27 cellular contexts compared by ENCODE assay signal in genomic region chr4:155954939-155955338, GRCh38. TPM values are rescaled to one million over a fixed set of nuclear protein-coding genes. Genes with fewer than 3 reads are reported as not detected.
DNase-seq lines count a peak whose midpoint lies in the region; ATAC-seq, FAIRE-seq and TF ChIP-seq lines count a peak whose summit lies in the region.
"Had no signal": no experiment of that assay in that cellular context is flagged by ENCODE, and none has a peak within 500 bp of the region (broad histone marks: within the 10 kb centered on the region; RNA-seq: fewer than 3 reads in every experiment).

No MANE protein-coding gene starts in this region.

- H3K27me3 Mint-ChIP-seq in MCF 10A (ENCODE audit: insufficient read depth, unreplicated experiment) (no peaks in the 10 kb centered on the region), T-helper 17 cell (peaks cover 25% of the 10 kb centered on the region), type B pancreatic cell (no peaks in the 10 kb centered on the region)

- H3K36me3 Mint-ChIP-seq in MCF 10A (ENCODE audit: insufficient read depth, unreplicated experiment), result no peaks in the 10 kb centered on the region
- H3K36me3 Mint-ChIP-seq in T-helper 17 cell (ENCODE audit: low read depth), result peaks cover 7% of the 10 kb centered on the region
- peaks cover 3% of the 10 kb centered on the region for H3K36me3 Mint-ChIP-seq in type B pancreatic cell
- H3K36me3 Mint-ChIP-seq: brain had no signal

- H3K36me3 ChIP-seq in breast epithelium (no peaks in the 10 kb centered on the region), HepG2 (replicated peaks in 1 of 2; ENCODE audit: control insufficient read depth in 1 of 2, insufficient read depth in 2 of 2, low read length in 2 of 2) (no peaks in the 10 kb centered on the region)
- H3K36me3 ChIP-seq: BLaER1, prostate gland, vagina, WERI-Rb-1 had no signal

- H3K4me1 ChIP-seq in breast epithelium, result no peaks in the 10 kb centered on the region
- H3K4me1 ChIP-seq in HepG2 (ENCODE audit: insufficient read depth, low read length), result peaks cover 25% of the 10 kb centered on the region
- H3K4me1 ChIP-seq: prostate gland had no signal

- peak overlapping the region; percentile 80; the same call in 1 of the 2 replicates for H3K4me2 ChIP-seq in HepG2 (ENCODE audit: low read depth, low read length)

- CTCF ChIA-PET in MCF 10A (lab: Yijun Ruan, JAX) (interaction anchor here (7.2 kb wide), 1 partner anchor 146 kb away, joined by 139 read pairs; no protein-coding TSS in a partner anchor), HepG2 (lab: Yijun Ruan, JAX; ENCODE audit: low intra/inter-chr PET ratio, low total read pairs) (no interaction called here)

- no peak overlapping the region for H3K4me3 Mint-ChIP-seq in MCF 10A (ENCODE audit: unreplicated experiment)
- H3K4me3 Mint-ChIP-seq in T-helper 17 cell, result peak overlapping the region; percentile 41
- peak overlapping the region; percentile 21 for H3K4me3 Mint-ChIP-seq in type B pancreatic cell

- TF ChIP-seq POLR2A in breast epithelium (IDR thresholded peaks at IDR 0.05) (no peak), HepG2 (IDR thresholded peaks at IDR 0.05; ENCODE audit: insufficient read depth in 1 of 2, low read depth in 2 of 2, low read length in 2 of 2) (no peak)

- H3K27ac Mint-ChIP-seq in MCF 10A (ENCODE audit: low read depth, unreplicated experiment) (peak overlapping the region; percentile 99), T-helper 17 cell (no peak overlapping the region), type B pancreatic cell (no peak overlapping the region)

- in situ Hi-C loops in HepG2 (cut with HindIII; ENCODE audit: extremely low pct_ligation_motif_present, low pct_unique_long_range_greater_than_20kb), result no loop called here

- no peaks in the 10 kb centered on the region for H3K9me3 Mint-ChIP-seq in MCF 10A (ENCODE audit: unreplicated experiment)
- H3K9me3 Mint-ChIP-seq in type B pancreatic cell, result no peaks in the 10 kb centered on the region
- H3K9me3 Mint-ChIP-seq: effector memory CD8-positive, alpha-beta T cell had no signal

- H4K20me1 ChIP-seq in HepG2 (ENCODE audit: insufficient read depth, low read length), result no peaks in the 10 kb centered on the region
- H4K20me1 ChIP-seq: BLaER1 had no signal

- no peak overlapping the region for H3K4me3 ChIP-seq in breast epithelium
- H3K4me3 ChIP-seq in HepG2 (replicated peaks in 1 of 3; ENCODE audit: insufficient read depth in 1 of 3, low read depth in 2 of 3, low read length in 3 of 3), result no peak overlapping the region
- H3K4me3 ChIP-seq: prostate gland, vagina had no signal

- peaks cover 8% of the 10 kb centered on the region for H3K4me1 Mint-ChIP-seq in MCF 10A (ENCODE audit: insufficient read depth, unreplicated experiment)
- peaks cover 17% of the 10 kb centered on the region for H3K4me1 Mint-ChIP-seq in T-helper 17 cell
- H3K4me1 Mint-ChIP-seq in type B pancreatic cell (ENCODE audit: unreplicated experiment), result peaks cover 5% of the 10 kb centered on the region

- WGBS in HepG2 (ENCODE audit: low lambda C conversion rate), result 12% methylated on average over 4 of the region's 4 CpGs

- POLR2A ChIA-PET in MCF 10A (lab: Yijun Ruan, JAX), result no interaction called here
- POLR2A ChIA-PET in HepG2 (lab: Yijun Ruan, JAX), result no interaction called here

- no peak overlapping the region for H3K9ac ChIP-seq in HepG2 (ENCODE audit: insufficient read depth, low read depth, low read length)

- H3K27me3 ChIP-seq in breast epithelium (no peaks in the 10 kb centered on the region), HepG2 (ENCODE audit: control insufficient read depth in 1 of 2, insufficient read depth in 2 of 2, low read length in 2 of 2) (no peaks in the 10 kb centered on the region)
- H3K27me3 ChIP-seq: BLaER1, vagina had no signal

- no peak for DNase-seq in MCF 10A (ENCODE audit: unreplicated experiment)
- no peak for DNase-seq in breast epithelium (ENCODE audit: low spot score in 2 of 2)
- no peak for DNase-seq in T-helper 17 cell
- DNase-seq in HepG2 (ENCODE audit: low spot score), result peak; percentile 41
- no peak for DNase-seq in type B pancreatic cell (ENCODE audit: extremely low spot score, unreplicated experiment)
- no peak for DNase-seq in NCI-H2196 treated with DMSO at 0.1 percent for 48 hours (lab: John Stamatoyannopoulos, UW; ENCODE audit: unreplicated experiment)
- DNase-seq: ACHN; activated CD4-positive, alpha-beta T cell treated with anti-CD3 and anti-CD28 coated beads, Interleukin-2, amount 50 U/mL, for 1 hour; activated effector memory CD4-positive, alpha-beta T cell treated with Interleukin-2 at 50 U/mL for 16 hours; effector memory CD8-positive, alpha-beta T cell; foreskin melanocyte; hippocampal formation; NCI-H1092 treated with DMSO at 0.1 percent for 48 hours; NCI-H1930; NCI-H345; NCI-H774; RPMI8226; T-helper 9 cell; WERI-Rb-1 had no signal

- ATAC-seq in T-helper 17 cell (no peak), HepG2 (peak; percentile 48; the same call in 2 of the 3 replicates), SK-N-SH treated with all-trans-retinoic acid at 6 μM for 48 hours (no peak), GM19324 (IDR thresholded peaks at IDR 0.05; ENCODE audit: low FRiP score, unreplicated experiment) (no peak)
- ATAC-seq: effector memory CD8-positive, alpha-beta T cell had no signal

- no peaks in the 10 kb centered on the region for H3K9me3 ChIP-seq in breast epithelium
- H3K9me3 ChIP-seq in T-helper 17 cell (ENCODE audit: control insufficient read depth, low read length, poor library complexity, severe bottlenecking), result no peaks in the 10 kb centered on the region
- no peaks in the 10 kb centered on the region for H3K9me3 ChIP-seq in HepG2 (ENCODE audit: low read length)
- H3K9me3 ChIP-seq: BLaER1, prostate gland, vagina had no signal

- no peak overlapping the region for H2AFZ ChIP-seq in HepG2 (ENCODE audit: low read length)

- FAIRE-seq in HepG2 (lab: Jason Lieb, UNC), result no peak

- intact Hi-C loops in MCF 10A (cut with micrococcal nuclease), result loop anchor here (10.0 kb wide), 1 partner anchor 520 kb away; no protein-coding TSS in a partner anchor
- intact Hi-C loops in breast epithelium (cut with DNase I; ENCODE audit: low total_unique reads), result loop anchor here (10.0 kb wide), 1 partner anchor 140 kb away; no protein-coding TSS in a partner anchor
- intact Hi-C loops in HepG2 (cut with micrococcal nuclease; ENCODE audit: unreplicated experiment), result no loop called here

- no peak for TF ChIP-seq CTCF in MCF 10A (IDR thresholded peaks at IDR 0.05; ENCODE audit: unreplicated experiment)
- TF ChIP-seq CTCF in breast epithelium (IDR thresholded peaks at IDR 0.05), result no peak
- TF ChIP-seq CTCF in HepG2 (CRISPR knock-in tag; IDR thresholded peaks at IDR 0.05), result no peak
- TF ChIP-seq CTCF in type B pancreatic cell (conservative IDR thresholded peaks at IDR 0.05), result no peak

- no TSS peak for BruUV-seq in MCF 10A (replicated peaks; lab: Mats Ljungman, UMichigan)
- BruUV-seq in HepG2 (replicated peaks; lab: Mats Ljungman, UMichigan), result no TSS peak

- no peaks in the 10 kb centered on the region for H3K79me2 ChIP-seq in HepG2 (ENCODE audit: insufficient read depth, low read length)

- H3K27ac ChIP-seq in breast epithelium, result no peak overlapping the region
- no peak overlapping the region for H3K27ac ChIP-seq in HepG2 (ENCODE audit: extremely low read length, insufficient read depth, low read length)
- H3K27ac ChIP-seq: HL-60, WERI-Rb-1 had no signal

- TF ChIP-seq EP300 in HepG2 (IDR thresholded peaks at IDR 0.05; ENCODE audit: low read depth in 2 of 2, low read length in 2 of 2) (peak in 1 of 2 experiments; percentile 49; a peak in 1 of 4 replicates), HepG2 (CRISPR knock-in tag; IDR thresholded peaks at IDR 0.05; ENCODE audit: borderline replicate concordance) (no peak)

- TF ChIP-seq RAD21 in HepG2 (CRISPR knock-in tag; IDR thresholded peaks at IDR 0.05), result no peak

RNA-seq across cellular contexts. Expression of gene CTSO, which starts 1.3 kb away (rescaled TPM):
- total RNA-seq in MCF 10A (2022) (2.3 and 5.2 TPM in 2 replicates), breast epithelium (10 to 100 TPM; 19.4 to 37.5 (median 20.0) TPM), T-helper 17 cell (1 to 10 TPM; 6.6 to 9.3 TPM), HepG2 (2016; rRNA removed; fragmentation: Illumina TruSeq; extraction: Trizol) (0.07 TPM in 1 of 2 replicates, not detected in the other), type B pancreatic cell (ENCODE audit: low replicate concordance) (4.3 and 12.3 TPM in 2 replicates)
- not detected in 2 replicates for total RNA-seq in HepG2 (2016; cell fraction: cytosol; rRNA removed; fragmentation: Illumina TruSeq; extraction: Trizol; ENCODE audit: low read depth)
- total RNA-seq in HepG2 (2016; cell fraction: insoluble cytoplasmic fraction; rRNA removed; fragmentation: Illumina TruSeq; extraction: Trizol), result 0.09 and 0.17 TPM in 2 replicates
- total RNA-seq in HepG2 (2016; cell fraction: membrane; rRNA removed; fragmentation: Illumina TruSeq; extraction: Trizol), result not detected in 2 replicates
- total RNA-seq in HepG2 (2016; cell fraction: nucleus; rRNA removed; fragmentation: Illumina TruSeq; extraction: Trizol), result not detected in 2 replicates
- 0.17 TPM in 2 replicates for polyA plus RNA-seq in HepG2 (2011; rRNA removed)
- polyA plus RNA-seq in HepG2 (2011; cell fraction: cytosol; rRNA removed), result 0.08 and 0.27 TPM in 2 replicates
- polyA plus RNA-seq in HepG2 (2011; cell fraction: nucleus; rRNA removed), result 0.06 and 0.12 TPM in 2 replicates
- polyA plus RNA-seq in HepG2 (2012), result 0.31 and 0.32 TPM in 2 replicates
- not detected in 2 replicates for polyA plus RNA-seq in HepG2 (2016; cell fraction: cytosol; fragmentation: Illumina TruSeq; extraction: Trizol; ENCODE audit: low read depth)
- 0.12 TPM in 1 of 2 replicates, not detected in the other for polyA plus RNA-seq in HepG2 (2016; cell fraction: insoluble cytoplasmic fraction; fragmentation: Illumina TruSeq; extraction: Trizol; ENCODE audit: low read depth)
- polyA plus RNA-seq in HepG2 (2016; cell fraction: membrane; fragmentation: Illumina TruSeq; extraction: Trizol; ENCODE audit: low read depth), result not detected in 2 replicates
- 0.20 TPM in 1 of 2 replicates, not detected in the other for polyA plus RNA-seq in HepG2 (2016; cell fraction: nucleus; fragmentation: Illumina TruSeq; extraction: Trizol; ENCODE audit: insufficient read depth, low read depth)
- polyA minus RNA-seq in HepG2 (2011; rRNA and poly(A)+ RNA removed; ENCODE audit: low replicate concordance), result not detected in 2 replicates
- 0.18 TPM in 1 of 2 replicates, not detected in the other for polyA minus RNA-seq in HepG2 (2011; cell fraction: cytosol; rRNA and poly(A)+ RNA removed)
- polyA minus RNA-seq in HepG2 (2011; cell fraction: nucleus; rRNA and poly(A)+ RNA removed), result 0.12 TPM in 1 of 2 replicates, not detected in the other

RNA-seq across cellular contexts. Expression of gene TDO2, which starts 51.4 kb away (rescaled TPM):
- total RNA-seq in MCF 10A (2022), result not detected in 2 replicates
- total RNA-seq in breast epithelium, result not detected
- not detected for total RNA-seq in T-helper 17 cell
- total RNA-seq in HepG2 (2016; rRNA removed; fragmentation: Illumina TruSeq; extraction: Trizol), result not detected in 2 replicates
- total RNA-seq in HepG2 (2016; cell fraction: cytosol; rRNA removed; fragmentation: Illumina TruSeq; extraction: Trizol; ENCODE audit: low read depth), result not detected in 2 replicates
- total RNA-seq in HepG2 (2016; cell fraction: insoluble cytoplasmic fraction; rRNA removed; fragmentation: Illumina TruSeq; extraction: Trizol), result not detected in 2 replicates
- not detected in 2 replicates for total RNA-seq in HepG2 (2016; cell fraction: membrane; rRNA removed; fragmentation: Illumina TruSeq; extraction: Trizol)
- not detected in 2 replicates for total RNA-seq in HepG2 (2016; cell fraction: nucleus; rRNA removed; fragmentation: Illumina TruSeq; extraction: Trizol)
- polyA plus RNA-seq in HepG2 (2011; rRNA removed), result not detected in 2 replicates
- polyA plus RNA-seq in HepG2 (2011; cell fraction: cytosol; rRNA removed), result not detected in 2 replicates
- polyA plus RNA-seq in HepG2 (2011; cell fraction: nucleus; rRNA removed), result not detected in 2 replicates
- polyA plus RNA-seq in HepG2 (2012), result not detected in 2 replicates
- not detected in 2 replicates for polyA plus RNA-seq in HepG2 (2016; cell fraction: cytosol; fragmentation: Illumina TruSeq; extraction: Trizol; ENCODE audit: low read depth)
- not detected in 2 replicates for polyA plus RNA-seq in HepG2 (2016; cell fraction: insoluble cytoplasmic fraction; fragmentation: Illumina TruSeq; extraction: Trizol; ENCODE audit: low read depth)
- not detected in 2 replicates for polyA plus RNA-seq in HepG2 (2016; cell fraction: membrane; fragmentation: Illumina TruSeq; extraction: Trizol; ENCODE audit: low read depth)
- not detected in 2 replicates for polyA plus RNA-seq in HepG2 (2016; cell fraction: nucleus; fragmentation: Illumina TruSeq; extraction: Trizol; ENCODE audit: insufficient read depth, low read depth)
- 0.61 TPM in 1 of 2 replicates, not detected in the other for polyA minus RNA-seq in HepG2 (2011; rRNA and poly(A)+ RNA removed; ENCODE audit: low replicate concordance)
- polyA minus RNA-seq in HepG2 (2011; cell fraction: cytosol; rRNA and poly(A)+ RNA removed), result not detected in 2 replicates
- polyA minus RNA-seq in HepG2 (2011; cell fraction: nucleus; rRNA and poly(A)+ RNA removed), result not detected in 2 replicates
- 8.0 and 10.6 TPM in 2 replicates for total RNA-seq in type B pancreatic cell (ENCODE audit: low replicate concordance)
- total RNA-seq: temporal lobe, vagina had no signal
